Comparison of ENCODE assay signal across 8 cellular contexts in genomic region chr7:73577627-73578341, GRCh38. TPM values are rescaled to one million over a fixed set of nuclear protein-coding genes. Genes with fewer than 3 reads are reported as not detected.
DNase-seq lines count a peak whose midpoint lies in the region; ATAC-seq lines count a peak whose summit lies in the region.

No MANE protein-coding gene starts in this region.

- no peaks in the 10 kb centered on the region for H3K4me1 ChIP-seq in iPS-15b (ENCODE audit: control insufficient read depth, insufficient read depth, low read length)

- peaks cover 29% of the 10 kb centered on the region for H3K27me3 ChIP-seq in iPS-15b (ENCODE audit: control insufficient read depth, insufficient read depth, low read length)

- peak overlapping the region; percentile 88 for H3K9ac ChIP-seq in iPS-15b (ENCODE audit: low read depth, low read length)

- H3K4me3 Mint-ChIP-seq in activated naive CD4-positive, alpha-beta T cell treated with anti-CD3 and anti-CD28 coated beads, Interleukin-2, amount 50 U/mL, for 24 hours, result peak overlapping the region; percentile 98
- H3K4me3 Mint-ChIP-seq in activated naive CD8-positive, alpha-beta T cell treated with anti-CD3 and anti-CD28 coated beads, Interleukin-2, amount 10 ng/mL, durations not matched to agents 7 days and 5 days, result peak overlapping the region; percentile 91
- H3K4me3 Mint-ChIP-seq in stimulated activated naive CD8-positive, alpha-beta T cell treated with anti-CD3 and anti-CD28 coated beads, Interleukin-15, amount 100 ng/mL, for 72 hours, result peak overlapping the region; percentile 99 to 100

- H3K36me3 ChIP-seq in iPS-15b (ENCODE audit: control insufficient read depth, insufficient read depth, low read length), result peaks cover 16% of the 10 kb centered on the region

- peaks cover 29% of the 10 kb centered on the region for H3K4me1 Mint-ChIP-seq in activated naive CD4-positive, alpha-beta T cell treated with anti-CD3 and anti-CD28 coated beads, Interleukin-2, amount 50 U/mL, for 24 hours
- H3K4me1 Mint-ChIP-seq in activated naive CD8-positive, alpha-beta T cell treated with anti-CD3 and anti-CD28 coated beads, Interleukin-2, amount 10 ng/mL, durations not matched to agents 7 days and 5 days, result peaks cover 21% of the 10 kb centered on the region
- H3K4me1 Mint-ChIP-seq in stimulated activated naive CD8-positive, alpha-beta T cell treated with anti-CD3 and anti-CD28 coated beads, Interleukin-15, amount 100 ng/mL, for 72 hours, result peaks cover 26% of the 10 kb centered on the region

- H3K4me3 ChIP-seq in iPS-15b (ENCODE audit: low read depth, low read length), result peak overlapping the region; percentile 79

- ATAC-seq in HG03460 (IDR thresholded peaks at IDR 0.05; ENCODE audit: unreplicated experiment), result peak; percentile 15
- peak; percentile 3 for ATAC-seq in activated naive CD8-positive, alpha-beta T cell treated with anti-CD3 and anti-CD28 coated beads, Interleukin-2, amount 10 ng/mL, durations not matched to agents 7 days and 5 days (ENCODE audit: low read depth)
- ATAC-seq in stimulated activated naive CD8-positive, alpha-beta T cell treated with anti-CD3 and anti-CD28 coated beads, Interleukin-15, amount 100 ng/mL, for 72 hours, result peak; percentile 32

- no peaks in the 10 kb centered on the region for H3K27me3 Mint-ChIP-seq in activated naive CD4-positive, alpha-beta T cell treated with anti-CD3 and anti-CD28 coated beads, Interleukin-2, amount 50 U/mL, for 24 hours
- H3K27me3 Mint-ChIP-seq in activated naive CD8-positive, alpha-beta T cell treated with anti-CD3 and anti-CD28 coated beads, Interleukin-2, amount 10 ng/mL, durations not matched to agents 7 days and 5 days, result no peaks in the 10 kb centered on the region
- H3K27me3 Mint-ChIP-seq in stimulated activated naive CD8-positive, alpha-beta T cell treated with anti-CD3 and anti-CD28 coated beads, Interleukin-15, amount 100 ng/mL, for 72 hours, result no peaks in the 10 kb centered on the region

- H3K27ac Mint-ChIP-seq in activated naive CD4-positive, alpha-beta T cell treated with anti-CD3 and anti-CD28 coated beads, Interleukin-2, amount 50 U/mL, for 24 hours, result peak overlapping the region; percentile 51
- peak overlapping the region; percentile 85 for H3K27ac Mint-ChIP-seq in activated naive CD8-positive, alpha-beta T cell treated with anti-CD3 and anti-CD28 coated beads, Interleukin-2, amount 10 ng/mL, durations not matched to agents 7 days and 5 days
- H3K27ac Mint-ChIP-seq in stimulated activated naive CD8-positive, alpha-beta T cell treated with anti-CD3 and anti-CD28 coated beads, Interleukin-15, amount 100 ng/mL, for 72 hours, result peak overlapping the region; percentile 98 to 99

- no peaks in the 10 kb centered on the region for H3K9me3 ChIP-seq in iPS-15b (ENCODE audit: control insufficient read depth, insufficient read depth, low read length)

- H3K36me3 Mint-ChIP-seq in activated naive CD4-positive, alpha-beta T cell treated with anti-CD3 and anti-CD28 coated beads, Interleukin-2, amount 50 U/mL, for 24 hours, result peaks cover 3% of the 10 kb centered on the region
- peaks cover 12% of the 10 kb centered on the region for H3K36me3 Mint-ChIP-seq in activated naive CD8-positive, alpha-beta T cell treated with anti-CD3 and anti-CD28 coated beads, Interleukin-2, amount 10 ng/mL, durations not matched to agents 7 days and 5 days

- no peak for DNase-seq in activated naive CD4-positive, alpha-beta T cell treated with Interleukin-2 at 50 U/mL for 16 hours
- no peak for DNase-seq in activated naive CD8-positive, alpha-beta T cell treated with anti-CD3 and anti-CD28 coated beads, Interleukin-2, amount 10 ng/mL, durations not matched to agents 7 days and 5 days
- DNase-seq in stimulated activated naive CD8-positive, alpha-beta T cell treated with anti-CD3 and anti-CD28 coated beads, Interleukin-15, amount 100 ng/mL, for 72 hours, result no peak
- DNase-seq in C1 segment of cervical spinal cord (lab: John Stamatoyannopoulos, UW) (no peak), inferior parietal cortex (ENCODE audit: extremely low spot score) (no peak)

- no peaks in the 10 kb centered on the region for H3K9me3 Mint-ChIP-seq in activated naive CD4-positive, alpha-beta T cell treated with anti-CD3 and anti-CD28 coated beads, Interleukin-2, amount 50 U/mL, for 24 hours
- no peaks in the 10 kb centered on the region for H3K9me3 Mint-ChIP-seq in activated naive CD8-positive, alpha-beta T cell treated with anti-CD3 and anti-CD28 coated beads, Interleukin-2, amount 10 ng/mL, durations not matched to agents 7 days and 5 days
- no peaks in the 10 kb centered on the region for H3K9me3 Mint-ChIP-seq in stimulated activated naive CD8-positive, alpha-beta T cell treated with anti-CD3 and anti-CD28 coated beads, Interleukin-15, amount 100 ng/mL, for 72 hours

- POLR2A ChIA-PET in activated naive CD8-positive, alpha-beta T cell treated with anti-CD3 and anti-CD28 coated beads, Interleukin-2, amount 10 ng/mL, durations not matched to agents 7 days and 5 days (lab: Charles Lee), result interaction anchor here (0.7 to 2.9 kb wide), 9 partner anchors 8 to 89 kb away, joined by 3 to 27 read pairs (median 11); partner anchors contain the start of genes BAZ1B and BCL7B

RNA-seq across cellular contexts. Expression of gene TBL2, which starts 0.6 kb away (rescaled TPM):
- 10 to 100 TPM; 21.3 to 25.0 TPM for total RNA-seq in activated naive CD8-positive, alpha-beta T cell treated with anti-CD3 and anti-CD28 coated beads, Interleukin-2, amount 10 ng/mL, durations not matched to agents 7 days and 5 days

RNA-seq across cellular contexts. Expression of gene BCL7B, which starts 20.3 kb away (rescaled TPM):
- 10 to 100 TPM; 64.1 to 71.9 TPM for total RNA-seq in activated naive CD8-positive, alpha-beta T cell treated with anti-CD3 and anti-CD28 coated beads, Interleukin-2, amount 10 ng/mL, durations not matched to agents 7 days and 5 days

RNA-seq across cellular contexts. Expression of gene MLXIPL, which starts 46.5 kb away (rescaled TPM):
- not detected for total RNA-seq in activated naive CD8-positive, alpha-beta T cell treated with anti-CD3 and anti-CD28 coated beads, Interleukin-2, amount 10 ng/mL, durations not matched to agents 7 days and 5 days

RNA-seq across cellular contexts. Expression of gene BAZ1B, which starts 55.7 kb away (rescaled TPM):
- 10 to 100 TPM; 90.5 to 93.0 TPM for total RNA-seq in activated naive CD8-positive, alpha-beta T cell treated with anti-CD3 and anti-CD28 coated beads, Interleukin-2, amount 10 ng/mL, durations not matched to agents 7 days and 5 days
